In the genomic region with DNA sequence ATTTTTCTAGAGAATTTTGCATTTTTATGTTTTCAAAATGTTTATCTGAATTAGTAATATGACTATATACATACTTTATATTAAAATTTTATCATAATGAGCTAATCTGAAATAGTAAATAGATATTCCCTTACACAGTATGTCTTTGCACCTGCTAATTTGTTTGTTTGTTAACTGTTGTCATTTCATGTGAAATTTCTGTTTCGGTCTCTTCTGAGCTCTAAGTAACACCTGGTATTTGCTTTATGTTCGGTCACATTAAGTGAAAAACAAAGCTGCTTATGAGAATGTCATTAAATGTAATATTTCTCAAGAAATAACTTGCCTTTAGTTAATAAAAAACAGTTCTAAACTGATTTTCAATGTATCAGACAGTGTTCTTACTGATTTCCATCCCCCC, we compare ENCODE assay signal across 21 cellular contexts.
DNase-seq lines count a peak whose midpoint lies in the region; ATAC-seq and TF ChIP-seq lines count a peak whose summit lies in the region.
"Had no signal": no experiment of that assay in that cellular context is flagged by ENCODE, and none has a peak within 500 bp of the region (broad histone marks: within the 10 kb centered on the region; RNA-seq: fewer than 3 reads in every experiment).

No MANE protein-coding gene starts in this region.

- ATAC-seq in GM19395 (IDR thresholded peaks at IDR 0.05; ENCODE audit: unreplicated experiment) (peak; percentile 53), HG02610 (IDR thresholded peaks at IDR 0.05; ENCODE audit: unreplicated experiment) (peak; percentile 36), HG03575 (IDR thresholded peaks at IDR 0.05; ENCODE audit: extremely low read depth, insufficient number of reproducible peaks, low FRiP score, unreplicated experiment) (peak; percentile 33), GM19328 (IDR thresholded peaks at IDR 0.05; ENCODE audit: unreplicated experiment) (no peak)
- ATAC-seq: activated T-cell treated with anti-CD3 and anti-CD28 coated beads, Interleukin-2, amount 50 U/mL, for 4 hours; HCT116; SK-N-SH treated with all-trans-retinoic acid at 6 μM for 48 hours; stimulated activated effector memory CD8-positive, alpha-beta T cell treated with anti-CD3 and anti-CD28 coated beads, Interleukin-12 subunit alpha, Interleukin-12 subunit beta, amount 100 ng/mL, for 72 hours had no signal

- H3K27me3 Mint-ChIP-seq in progenitor cell of endocrine pancreas: no peaks in the 10 kb centered on the region
- H3K27me3 Mint-ChIP-seq: activated naive CD4-positive, alpha-beta T cell treated with anti-CD3 and anti-CD28 coated beads, Interleukin-2, amount 50 U/mL, for 24 hours had no signal

- no peaks in the 10 kb centered on the region for H3K9me3 Mint-ChIP-seq in progenitor cell of endocrine pancreas (ENCODE audit: low read depth)
- H3K9me3 Mint-ChIP-seq: activated naive CD4-positive, alpha-beta T cell treated with anti-CD3 and anti-CD28 coated beads, Interleukin-2, amount 50 U/mL, for 24 hours; activated T-cell treated with anti-CD3 and anti-CD28 coated beads, Interleukin-2, amount 50 U/mL, for 4 hours; stimulated activated effector memory CD8-positive, alpha-beta T cell treated with anti-CD3 and anti-CD28 coated beads, Interleukin-12 subunit alpha, Interleukin-12 subunit beta, amount 100 ng/mL, for 72 hours had no signal

- peaks cover 86% of the 10 kb centered on the region for H3K4me1 Mint-ChIP-seq in progenitor cell of endocrine pancreas (ENCODE audit: low read depth)

- no peak overlapping the region for H3K4me3 Mint-ChIP-seq in progenitor cell of endocrine pancreas (ENCODE audit: low read depth)
- H3K4me3 Mint-ChIP-seq: activated naive CD4-positive, alpha-beta T cell treated with anti-CD3 and anti-CD28 coated beads, Interleukin-2, amount 50 U/mL, for 24 hours; activated T-cell treated with anti-CD3 and anti-CD28 coated beads, Interleukin-2, amount 50 U/mL, for 4 hours; stimulated activated effector memory CD8-positive, alpha-beta T cell treated with anti-CD3 and anti-CD28 coated beads, Interleukin-12 subunit alpha, Interleukin-12 subunit beta, amount 100 ng/mL, for 72 hours had no signal

- H3K36me3 Mint-ChIP-seq in progenitor cell of endocrine pancreas (ENCODE audit: insufficient read depth): no peaks in the 10 kb centered on the region
- H3K36me3 Mint-ChIP-seq: activated naive CD4-positive, alpha-beta T cell treated with anti-CD3 and anti-CD28 coated beads, Interleukin-2, amount 50 U/mL, for 24 hours; stimulated activated effector memory CD8-positive, alpha-beta T cell treated with anti-CD3 and anti-CD28 coated beads, Interleukin-12 subunit alpha, Interleukin-12 subunit beta, amount 100 ng/mL, for 72 hours had no signal

- peak overlapping the region; percentile 43 for H3K27ac Mint-ChIP-seq in progenitor cell of endocrine pancreas
- H3K27ac Mint-ChIP-seq: stimulated activated effector memory CD8-positive, alpha-beta T cell treated with anti-CD3 and anti-CD28 coated beads, Interleukin-12 subunit alpha, Interleukin-12 subunit beta, amount 100 ng/mL, for 72 hours had no signal

- no peak for TF ChIP-seq CTCF in progenitor cell of endocrine pancreas (IDR thresholded peaks at IDR 0.05; ENCODE audit: unreplicated experiment)

- DNase-seq in progenitor cell of endocrine pancreas (ENCODE audit: low spot score, unreplicated experiment) (no peak), foreskin melanocyte (no peak), nucleus accumbens (lab: John Stamatoyannopoulos, UW) (no peak)
- DNase-seq: activated CD4-positive, alpha-beta T cell treated with anti-CD3 and anti-CD28 coated beads, Interleukin-2, amount 50 U/mL, for 4 hours; activated T-cell treated with anti-CD3 and anti-CD28 coated beads, Interleukin-2, amount 50 U/mL, for 4 hours; brain microvascular endothelial cell; dermis blood vessel endothelial cell; DMS 273 treated with DMSO at 0.1 percent for 48 hours; erythroblast; NCI-H1694 treated with DMSO at 0.1 percent for 48 hours; NCI-H446 treated with DMSO at 0.1 percent for 48 hours; pancreas; tibial artery had no signal
